ENCODE assay signal across 7 cellular contexts in the genomic region with DNA sequence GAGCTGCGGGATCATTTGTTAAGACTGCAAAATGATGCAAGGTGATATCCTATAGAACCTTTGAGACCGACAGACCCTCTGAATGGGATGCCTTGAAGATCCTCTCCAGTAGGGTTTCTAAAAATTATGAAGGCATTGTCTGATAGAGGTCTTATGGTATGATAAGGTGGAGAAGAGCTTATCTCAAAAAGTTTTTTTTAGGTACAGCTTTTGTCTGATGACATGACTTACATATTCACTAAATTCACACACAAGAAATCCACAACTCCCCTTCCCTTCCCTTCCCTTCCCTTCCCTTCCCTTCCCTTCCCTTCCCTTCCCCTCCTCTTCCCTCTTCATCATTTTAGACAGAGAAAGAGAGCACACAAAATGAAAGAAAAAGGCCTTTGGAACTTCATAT.
"Had no signal": no experiment of that assay in that cellular context is flagged by ENCODE, and none has a peak within 500 bp of the region (broad histone marks: within the 10 kb centered on the region; RNA-seq: fewer than 3 reads in every experiment).

No MANE protein-coding gene starts in this region.

- H3K9ac ChIP-seq: GM23248 had no signal

- H3K4me3 ChIP-seq: GM23248, HAP-1 had no signal

- DNase-seq: GM23248, GOT3, H7, HFFc6, KBM-7 had no signal

- H3K27ac ChIP-seq: GM23248 had no signal

- H2AFZ ChIP-seq: GM23248 had no signal

- H3K9me3 ChIP-seq: HAP-1 had no signal

- H3K4me1 ChIP-seq: HAP-1 had no signal

- ATAC-seq: HCT116 had no signal

- H3K36me3 ChIP-seq: HAP-1 had no signal
